In the genomic region with DNA sequence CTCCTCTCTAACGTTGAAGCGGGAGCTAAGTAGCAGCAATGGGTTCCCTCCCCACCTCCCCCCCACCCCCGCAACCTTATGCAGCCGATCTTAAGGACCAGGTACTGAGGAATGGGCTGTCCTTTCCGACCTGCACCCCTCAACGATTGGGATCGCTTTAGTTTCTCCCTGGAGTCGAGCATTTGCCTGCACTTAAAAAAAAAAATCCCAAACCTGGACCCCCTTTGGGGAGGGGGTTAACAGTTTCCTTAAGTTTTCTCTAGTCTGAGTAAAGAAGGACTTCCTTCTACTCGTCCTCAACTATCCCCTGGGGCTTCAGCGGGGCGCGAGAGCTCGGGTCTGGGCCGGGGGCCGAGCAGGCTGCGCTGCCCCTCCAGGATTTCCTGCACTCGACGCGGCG, we compare ENCODE assay signal across 8 cellular contexts. TPM values are rescaled to one million over a fixed set of nuclear protein-coding genes. Genes with fewer than 3 reads are reported as not detected.
A peak's percentile ranks its signal among the peaks of the same experiment; 100 is the strongest.
DNase-seq lines count a peak whose midpoint lies in the region; ATAC-seq and TF ChIP-seq lines count a peak whose summit lies in the region.

No MANE protein-coding gene starts in this region.

- no peaks in the 10 kb centered on the region for H3K9me3 ChIP-seq in naive thymus-derived CD4-positive, alpha-beta T cell (ENCODE audit: control insufficient read depth in 2 of 3, low read length in 3 of 3)

- H3K9me3 Mint-ChIP-seq in naive thymus-derived CD4-positive, alpha-beta T cell, result peaks cover 0 to 6% (median 0%) of the 10 kb centered on the region in 11 donors

- CTCF ChIA-PET in naive thymus-derived CD4-positive, alpha-beta T cell (lab: Charles Lee), result no interaction called here

- no peak overlapping the region for H2AFZ ChIP-seq in ACC112 (ENCODE audit: low read length, unreplicated experiment)

- no peak overlapping the region for H3K27ac ChIP-seq in ACC112 (ENCODE audit: low read depth, low read length)
- H3K27ac ChIP-seq in naive thymus-derived CD4-positive, alpha-beta T cell (ENCODE audit: low read depth, low read length), result no peak overlapping the region

- in situ Hi-C loops in astrocyte of the cerebellum (cut with HindIII; ENCODE audit: low sequenced_read_pairs), result no loop called here

- peak overlapping the region; percentile 34 to 75 (median 65) for H3K4me3 Mint-ChIP-seq in naive thymus-derived CD4-positive, alpha-beta T cell

- intact Hi-C loops in naive thymus-derived CD4-positive, alpha-beta T cell (cut with micrococcal nuclease), result no loop called here

- ATAC-seq in naive thymus-derived CD4-positive, alpha-beta T cell, result no peak
- ATAC-seq in left lobe of liver, result no peak

- peaks cover 0 to 5% (median 0%) of the 10 kb centered on the region in 5 donors for H3K36me3 Mint-ChIP-seq in naive thymus-derived CD4-positive, alpha-beta T cell

- no peak for TF ChIP-seq CTCF in astrocyte of the cerebellum (IDR thresholded peaks at IDR 0.05; ENCODE audit: low read depth, low read length, missing control alignments)

- DNase-seq in H7 (no peak), astrocyte of the cerebellum (ENCODE audit: low read depth) (no peak), midbrain (lab: John Stamatoyannopoulos, UW) (no peak), NCI-H2107 treated with DMSO at 0.1 percent for 48 hours (lab: John Stamatoyannopoulos, UW; ENCODE audit: unreplicated experiment) (no peak), DMS79 treated with DMSO at 0.1 percent for 48 hours (lab: John Stamatoyannopoulos, UW) (no peak), left lobe of liver (ENCODE audit: low spot score) (no peak)
- DNase-seq in naive thymus-derived CD4-positive, alpha-beta T cell, result no peak

- POLR2A ChIA-PET in naive thymus-derived CD4-positive, alpha-beta T cell (lab: Charles Lee), result interaction anchor here (0.9 kb wide), 1 partner anchor 9 kb away, joined by 4 read pairs; no protein-coding TSS in a partner anchor

- no peaks in the 10 kb centered on the region for H3K36me3 ChIP-seq in ACC112 (ENCODE audit: insufficient read depth, low read length)
- H3K36me3 ChIP-seq in H7 (replicated peaks; ENCODE audit: control insufficient read depth, insufficient read depth, low read length), result no peaks in the 10 kb centered on the region
- H3K36me3 ChIP-seq in naive thymus-derived CD4-positive, alpha-beta T cell (ENCODE audit: control insufficient read depth in 2 of 3, insufficient read depth in 3 of 3, low read length in 3 of 3), result no peaks in the 10 kb centered on the region

- no peaks in the 10 kb centered on the region for H3K79me2 ChIP-seq in ACC112 (ENCODE audit: control insufficient read depth, insufficient read depth, low read length, unreplicated experiment)

- H3K27me3 ChIP-seq in ACC112 (ENCODE audit: insufficient read depth, low read length) (no peaks in the 10 kb centered on the region), H7 (ENCODE audit: control insufficient read depth, insufficient read depth, low read length) (peaks cover 91% of the 10 kb centered on the region)
- no peaks in the 10 kb centered on the region for H3K27me3 ChIP-seq in naive thymus-derived CD4-positive, alpha-beta T cell (ENCODE audit: control insufficient read depth in 2 of 2, insufficient read depth in 2 of 2, low read length in 2 of 2)

- peaks cover 0 to 8% (median 0%) of the 10 kb centered on the region in 5 donors for H3K27me3 Mint-ChIP-seq in naive thymus-derived CD4-positive, alpha-beta T cell

- peaks cover 8 to 31% (median 26%) of the 10 kb centered on the region in 7 donors for H3K4me1 Mint-ChIP-seq in naive thymus-derived CD4-positive, alpha-beta T cell

- H3K27ac Mint-ChIP-seq in naive thymus-derived CD4-positive, alpha-beta T cell, result no peak overlapping the region

- H3K4me1 ChIP-seq in ACC112 (ENCODE audit: control insufficient read depth, insufficient read depth, low read length, unreplicated experiment), result peaks cover 7% of the 10 kb centered on the region
- H3K4me1 ChIP-seq in naive thymus-derived CD4-positive, alpha-beta T cell (ENCODE audit: control insufficient read depth in 2 of 2, insufficient read depth in 2 of 2, low read length in 2 of 2), result peaks cover 3 to 10% of the 10 kb centered on the region in 2 donors

- H3K4me3 ChIP-seq in ACC112 (ENCODE audit: low read depth, low read length) (peak overlapping the region; percentile 72; the same call in 1 of the 2 replicates), H7 (ENCODE audit: insufficient read depth, low read depth, low read length) (peak overlapping the region; percentile 49), astrocyte of the cerebellum (ENCODE audit: low read depth, low read length) (peak overlapping the region; percentile 24)
- no peak overlapping the region for H3K4me3 ChIP-seq in naive thymus-derived CD4-positive, alpha-beta T cell (ENCODE audit: low read length)

RNA-seq across cellular contexts. Expression of a gene that starts 25.7 kb away (rescaled TPM):
- total RNA-seq in H7 (2014; rRNA removed; shearing (Covaris generic)), result 2.4 and 2.5 TPM in 2 replicates
- total RNA-seq in naive thymus-derived CD4-positive, alpha-beta T cell, result 1 to 10 TPM; 5.8 to 8.9 (median 8.2) TPM
- 1 to 10 TPM in 1 of 2 donors, under 1 TPM in 1; 0.64 to 2.5 TPM for polyA plus RNA-seq in naive thymus-derived CD4-positive, alpha-beta T cell
- 8.1 TPM for total RNA-seq in left lobe of liver

RNA-seq across cellular contexts. Expression of a gene that starts 50.8 kb away (rescaled TPM):
- total RNA-seq in H7 (2014; rRNA removed; shearing (Covaris generic)), result 16.2 and 16.3 TPM in 2 replicates
- total RNA-seq in naive thymus-derived CD4-positive, alpha-beta T cell, result 10 to 100 TPM; 11.3 to 28.6 (median 22.4) TPM
- 10 to 100 TPM; 11.0 to 16.5 TPM for polyA plus RNA-seq in naive thymus-derived CD4-positive, alpha-beta T cell
- total RNA-seq in left lobe of liver, result 5.1 TPM
